ENCODE assay signal across 8 cellular contexts in the genomic region with DNA sequence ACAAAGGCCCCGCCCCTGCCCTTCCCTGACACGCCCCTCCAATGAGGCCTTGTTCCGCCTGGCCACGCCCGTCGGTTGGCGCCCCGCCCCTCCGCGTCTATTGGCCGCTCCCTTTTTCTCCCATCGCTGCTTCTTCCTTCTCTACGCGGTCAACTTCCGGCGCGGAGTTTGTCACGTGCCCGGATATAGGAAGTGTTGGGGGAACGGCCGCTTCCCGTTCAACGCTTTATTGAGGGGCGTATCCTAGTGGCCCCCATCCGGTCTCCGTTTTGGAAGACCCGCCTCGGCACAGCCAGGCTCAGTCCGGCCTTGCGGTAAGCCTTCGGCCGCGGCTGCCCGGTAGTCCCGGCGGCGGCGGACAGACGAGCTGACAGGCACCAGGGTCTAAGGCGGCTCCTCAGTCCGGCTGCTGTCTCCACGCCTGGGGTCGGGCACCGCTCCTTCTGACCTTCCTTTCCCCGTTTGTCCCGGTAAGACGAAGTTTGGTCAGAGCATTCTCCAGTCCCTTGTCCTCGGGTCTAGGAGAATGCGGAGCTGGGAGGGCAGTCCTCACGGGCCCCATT. TPM values are rescaled to one million over a fixed set of nuclear protein-coding genes. Genes with fewer than 3 reads are reported as not detected.
DNase-seq lines count a peak whose midpoint lies in the region; ATAC-seq lines count a peak whose summit lies in the region.

A gene with protein sequence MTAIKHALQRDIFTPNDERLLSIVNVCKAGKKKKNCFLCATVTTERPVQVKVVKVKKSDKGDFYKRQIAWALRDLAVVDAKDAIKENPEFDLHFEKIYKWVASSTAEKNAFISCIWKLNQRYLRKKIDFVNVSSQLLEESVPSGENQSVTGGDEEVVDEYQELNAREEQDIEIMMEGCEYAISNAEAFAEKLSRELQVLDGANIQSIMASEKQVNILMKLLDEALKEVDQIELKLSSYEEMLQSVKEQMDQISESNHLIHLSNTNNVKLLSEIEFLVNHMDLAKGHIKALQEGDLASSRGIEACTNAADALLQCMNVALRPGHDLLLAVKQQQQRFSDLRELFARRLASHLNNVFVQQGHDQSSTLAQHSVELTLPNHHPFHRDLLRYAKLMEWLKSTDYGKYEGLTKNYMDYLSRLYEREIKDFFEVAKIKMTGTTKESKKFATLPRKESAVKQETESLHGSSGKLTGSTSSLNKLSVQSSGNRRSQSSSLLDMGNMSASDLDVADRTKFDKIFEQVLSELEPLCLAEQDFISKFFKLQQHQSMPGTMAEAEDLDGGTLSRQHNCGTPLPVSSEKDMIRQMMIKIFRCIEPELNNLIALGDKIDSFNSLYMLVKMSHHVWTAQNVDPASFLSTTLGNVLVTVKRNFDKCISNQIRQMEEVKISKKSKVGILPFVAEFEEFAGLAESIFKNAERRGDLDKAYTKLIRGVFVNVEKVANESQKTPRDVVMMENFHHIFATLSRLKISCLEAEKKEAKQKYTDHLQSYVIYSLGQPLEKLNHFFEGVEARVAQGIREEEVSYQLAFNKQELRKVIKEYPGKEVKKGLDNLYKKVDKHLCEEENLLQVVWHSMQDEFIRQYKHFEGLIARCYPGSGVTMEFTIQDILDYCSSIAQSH (plus strand): TSS at position 165 of the 563 bp plus-strand sequence. CDS start 4,676 bp downstream, outside the sequence.

- peaks cover 0 to 4% of the 10 kb centered on the region in 2 donors for H3K9me3 Mint-ChIP-seq in activated naive CD4-positive, alpha-beta T cell treated with anti-CD3 and anti-CD28 coated beads, Interleukin-2, amount 50 U/mL, for 72 hours

- H3K4me3 ChIP-seq in GM08714 (ENCODE audit: low read length), result peak within 1 kb of the TSS; percentile 97

- H3K27ac Mint-ChIP-seq in activated naive CD4-positive, alpha-beta T cell treated with anti-CD3 and anti-CD28 coated beads, Interleukin-2, amount 50 U/mL, for 72 hours, result peak within 1 kb of the TSS in 1 of 2 donors; percentile 93

- peak; percentile 99 for ATAC-seq in HG02610 (IDR thresholded peaks at IDR 0.05; ENCODE audit: unreplicated experiment)
- peak; percentile 97 to 98 for ATAC-seq in activated naive CD4-positive, alpha-beta T cell treated with anti-CD3 and anti-CD28 coated beads, Interleukin-2, amount 50 U/mL, for 72 hours

- DNase-seq in NCI-H1092 treated with DMSO at 0.1 percent for 48 hours (lab: John Stamatoyannopoulos, UW) (peak; percentile 97), SKM-1 (lab: John Stamatoyannopoulos, UW; ENCODE audit: unreplicated experiment) (peak; percentile 84), glomerular endothelial cell (ENCODE audit: extremely low read depth, low read depth, low spot score) (peak; percentile 58), occipital lobe (lab: John Stamatoyannopoulos, UW) (peak; percentile 95)
- DNase-seq in activated naive CD4-positive, alpha-beta T cell treated with anti-CD3 and anti-CD28 coated beads, Interleukin-2, amount 50 U/mL, for 72 hours (ENCODE audit: low spot score in 2 of 2), result peak; percentile 96 to 97

- peak within 1 kb of the TSS; percentile 42 for H3K27ac ChIP-seq in temporal lobe (ENCODE audit: low read depth, low read length)

- peaks cover 6 to 9% of the 10 kb centered on the region in 2 donors for H3K36me3 Mint-ChIP-seq in activated naive CD4-positive, alpha-beta T cell treated with anti-CD3 and anti-CD28 coated beads, Interleukin-2, amount 50 U/mL, for 72 hours

RNA-seq across cellular contexts. Expression of the gene that starts here (rescaled TPM):
- 10 to 100 TPM; 29.3 to 31.8 TPM for total RNA-seq in activated naive CD4-positive, alpha-beta T cell treated with anti-CD3 and anti-CD28 coated beads, Interleukin-2, amount 50 U/mL, for 72 hours
- total RNA-seq in glomerular endothelial cell (37.4 and 42.5 TPM in 2 replicates), occipital lobe (98.4 TPM), temporal lobe (67.6 TPM)

Comparison
In these comparisons a context has a peak if more than half of its experiments do, and no peak if none do; other contexts are left out.
1. Peak in every context shown above with its lines: DNase-seq, ATAC-seq, H3K4me3 ChIP-seq and H3K27ac ChIP-seq.